In the genomic region with DNA sequence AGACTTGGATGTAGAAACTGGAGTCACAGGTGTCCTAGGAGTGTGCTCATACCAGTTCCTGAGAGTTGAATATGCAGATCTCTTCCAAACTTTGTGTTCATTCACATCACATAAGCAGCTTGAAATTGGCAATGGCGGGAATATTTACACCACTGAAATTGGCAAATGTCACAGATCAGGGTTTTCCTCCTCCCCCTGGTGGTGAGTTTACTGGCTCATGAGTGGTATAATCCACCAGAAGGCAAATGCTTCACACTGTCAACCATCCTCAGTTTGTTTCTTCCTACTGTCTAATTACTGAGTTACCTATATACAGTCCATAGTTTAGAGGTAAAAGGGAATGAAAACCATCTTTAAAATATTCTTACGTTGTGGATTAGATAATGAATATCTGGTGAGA, we compare ENCODE assay signal across 1 cellular context.
TF ChIP-seq lines count a peak whose summit lies in the region.

No MANE protein-coding gene starts in this region.

TF ChIP-seq in SK-N-SH, 30 proteins besides CTCF, POLR2A, EP300 and RAD21 (continued from another document):
- TF ChIP-seq, protein P1, sequence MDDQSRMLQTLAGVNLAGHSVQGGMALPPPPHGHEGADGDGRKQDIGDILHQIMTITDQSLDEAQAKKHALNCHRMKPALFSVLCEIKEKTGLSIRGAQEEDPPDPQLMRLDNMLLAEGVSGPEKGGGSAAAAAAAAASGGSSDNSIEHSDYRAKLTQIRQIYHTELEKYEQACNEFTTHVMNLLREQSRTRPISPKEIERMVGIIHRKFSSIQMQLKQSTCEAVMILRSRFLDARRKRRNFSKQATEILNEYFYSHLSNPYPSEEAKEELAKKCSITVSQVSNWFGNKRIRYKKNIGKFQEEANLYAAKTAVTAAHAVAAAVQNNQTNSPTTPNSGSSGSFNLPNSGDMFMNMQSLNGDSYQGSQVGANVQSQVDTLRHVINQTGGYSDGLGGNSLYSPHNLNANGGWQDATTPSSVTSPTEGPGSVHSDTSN (IDR thresholded peaks at IDR 0.05), result no peak
- no peak for TF ChIP-seq SMC3 (IDR thresholded peaks at IDR 0.05; ENCODE audit: low read depth, low read length)
- no peak for TF ChIP-seq ELF1 (IDR thresholded peaks at IDR 0.05)
- no peak for TF ChIP-seq FOSL2 (IDR thresholded peaks at IDR 0.05; ENCODE audit: borderline replicate concordance, low read depth)
- TF ChIP-seq, protein P2, sequence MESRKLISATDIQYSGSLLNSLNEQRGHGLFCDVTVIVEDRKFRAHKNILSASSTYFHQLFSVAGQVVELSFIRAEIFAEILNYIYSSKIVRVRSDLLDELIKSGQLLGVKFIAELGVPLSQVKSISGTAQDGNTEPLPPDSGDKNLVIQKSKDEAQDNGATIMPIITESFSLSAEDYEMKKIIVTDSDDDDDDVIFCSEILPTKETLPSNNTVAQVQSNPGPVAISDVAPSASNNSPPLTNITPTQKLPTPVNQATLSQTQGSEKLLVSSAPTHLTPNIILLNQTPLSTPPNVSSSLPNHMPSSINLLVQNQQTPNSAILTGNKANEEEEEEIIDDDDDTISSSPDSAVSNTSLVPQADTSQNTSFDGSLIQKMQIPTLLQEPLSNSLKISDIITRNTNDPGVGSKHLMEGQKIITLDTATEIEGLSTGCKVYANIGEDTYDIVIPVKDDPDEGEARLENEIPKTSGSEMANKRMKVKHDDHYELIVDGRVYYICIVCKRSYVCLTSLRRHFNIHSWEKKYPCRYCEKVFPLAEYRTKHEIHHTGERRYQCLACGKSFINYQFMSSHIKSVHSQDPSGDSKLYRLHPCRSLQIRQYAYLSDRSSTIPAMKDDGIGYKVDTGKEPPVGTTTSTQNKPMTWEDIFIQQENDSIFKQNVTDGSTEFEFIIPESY (IDR thresholded peaks at IDR 0.05; ENCODE audit: borderline replicate concordance, low read depth), result no peak
- no peak for TF ChIP-seq RXRA (IDR thresholded peaks at IDR 0.05; ENCODE audit: borderline replicate concordance, low read depth)
- TF ChIP-seq SIN3A (IDR thresholded peaks at IDR 0.05; ENCODE audit: borderline replicate concordance, low read depth, low read length), result no peak
- TF ChIP-seq EZH2phosphoT487 (IDR thresholded peaks at IDR 0.05; ENCODE audit: borderline replicate concordance, low read depth), result no peak
- TF ChIP-seq YY1 (IDR thresholded peaks at IDR 0.05; ENCODE audit: low read depth), result no peak
- no peak for TF ChIP-seq MEF2A (IDR thresholded peaks at IDR 0.05; ENCODE audit: borderline replicate concordance, low read depth)
- TF ChIP-seq MAX (IDR thresholded peaks at IDR 0.05; ENCODE audit: low read depth), result no peak
- TF ChIP-seq CHD2 (IDR thresholded peaks at IDR 0.05; ENCODE audit: low read length, partially characterized antibody), result no peak
- no peak for TF ChIP-seq FOXJ3 (CRISPR knock-in tag; IDR thresholded peaks at IDR 0.05)
- no peak for TF ChIP-seq MXI1 (IDR thresholded peaks at IDR 0.05; ENCODE audit: low read depth, low read length)
- TF ChIP-seq NRF1 (IDR thresholded peaks at IDR 0.05; ENCODE audit: low read depth, low read length), result no peak
- TF ChIP-seq TAF1 (IDR thresholded peaks at IDR 0.05; ENCODE audit: borderline replicate concordance, low read depth, low read length), result no peak
- no peak for TF ChIP-seq RCOR1 (IDR thresholded peaks at IDR 0.05; ENCODE audit: low read length)
- TF ChIP-seq, protein P3, sequence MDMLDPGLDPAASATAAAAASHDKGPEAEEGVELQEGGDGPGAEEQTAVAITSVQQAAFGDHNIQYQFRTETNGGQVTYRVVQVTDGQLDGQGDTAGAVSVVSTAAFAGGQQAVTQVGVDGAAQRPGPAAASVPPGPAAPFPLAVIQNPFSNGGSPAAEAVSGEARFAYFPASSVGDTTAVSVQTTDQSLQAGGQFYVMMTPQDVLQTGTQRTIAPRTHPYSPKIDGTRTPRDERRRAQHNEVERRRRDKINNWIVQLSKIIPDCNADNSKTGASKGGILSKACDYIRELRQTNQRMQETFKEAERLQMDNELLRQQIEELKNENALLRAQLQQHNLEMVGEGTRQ (IDR thresholded peaks at IDR 0.05; ENCODE audit: borderline replicate concordance, low read depth, low read length), result no peak
- TF ChIP-seq TEAD4 (IDR thresholded peaks at IDR 0.05; ENCODE audit: borderline replicate concordance, insufficient read depth), result no peak
